Comparison of ENCODE assay signal across 13 cellular contexts in the genomic region with DNA sequence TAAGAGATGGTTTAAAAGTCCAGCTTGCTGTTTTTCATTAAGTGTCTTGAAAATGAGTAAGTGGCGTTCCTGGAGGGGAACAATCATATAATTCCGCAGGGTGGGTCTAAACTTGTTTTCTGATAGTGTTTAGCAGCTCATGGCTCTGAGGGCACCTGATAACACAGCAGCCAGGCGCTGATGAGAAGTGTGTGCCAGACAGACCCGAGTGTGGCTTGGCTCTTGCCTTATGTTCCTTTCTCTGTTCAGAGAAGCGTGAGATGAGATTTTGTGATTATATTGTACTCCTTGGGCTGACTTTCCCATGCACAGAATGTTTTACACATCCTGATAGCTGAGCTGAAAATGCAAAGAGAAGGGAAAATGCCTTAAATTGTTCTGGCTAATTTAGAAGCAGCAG.
A peak's percentile ranks its signal among the peaks of the same experiment; 100 is the strongest.
DNase-seq lines count a peak whose midpoint lies in the region; ATAC-seq, FAIRE-seq and TF ChIP-seq lines count a peak whose summit lies in the region.
"Had no signal": no experiment of that assay in that cellular context is flagged by ENCODE, and none has a peak within 500 bp of the region (broad histone marks: within the 10 kb centered on the region; RNA-seq: fewer than 3 reads in every experiment).

No MANE protein-coding gene starts in this region.

- peaks cover 66% of the 10 kb centered on the region for H4K20me1 ChIP-seq in astrocyte (ENCODE audit: insufficient read depth, low read length)

- H3K9me3 ChIP-seq in astrocyte (ENCODE audit: insufficient read depth, low read depth, low read length) (no peaks in the 10 kb centered on the region), left ventricle myocardium inferior (replicated peaks) (no peaks in the 10 kb centered on the region), gastrocnemius medialis (no peaks in the 10 kb centered on the region)
- H3K9me3 ChIP-seq: colonic mucosa had no signal

- H3K9ac ChIP-seq in astrocyte (ENCODE audit: low read length): peak overlapping the region; percentile 70

- no peak overlapping the region for H3K4me3 ChIP-seq in astrocyte (ENCODE audit: insufficient read depth, low read depth, low read length)
- H3K4me3 ChIP-seq in left ventricle myocardium inferior: no peak overlapping the region
- H3K4me3 ChIP-seq in gastrocnemius medialis: no peak overlapping the region
- H3K4me3 ChIP-seq: colonic mucosa, K562 had no signal

- H2AFZ ChIP-seq in astrocyte (ENCODE audit: low read depth, low read length): no peak overlapping the region

- H3K36me3 ChIP-seq in astrocyte (ENCODE audit: insufficient read depth, low read length) (peaks cover 48% of the 10 kb centered on the region), left ventricle myocardium inferior (no peaks in the 10 kb centered on the region), gastrocnemius medialis (no peaks in the 10 kb centered on the region)

- H3K27me3 ChIP-seq in astrocyte (ENCODE audit: insufficient read depth, low read length) (no peaks in the 10 kb centered on the region), left ventricle myocardium inferior (ENCODE audit: low read depth) (no peaks in the 10 kb centered on the region), gastrocnemius medialis (no peaks in the 10 kb centered on the region)
- H3K27me3 ChIP-seq: colonic mucosa had no signal

- H3K79me2 ChIP-seq in astrocyte (ENCODE audit: insufficient read depth, low read length): peaks cover 97% of the 10 kb centered on the region

- FAIRE-seq in astrocyte (lab: Jason Lieb, UNC) (no peak), GM12891 (lab: Jason Lieb, UNC) (no peak)
- FAIRE-seq: GM19239, K562 had no signal

- in situ Hi-C loops in gastrocnemius medialis (cut with MboI; ENCODE audit: low sequenced_read_pairs in 4 of 4): no loop called here

- H3K9me3 Mint-ChIP-seq in astrocyte (ENCODE audit: unreplicated experiment): no peaks in the 10 kb centered on the region
- H3K9me3 Mint-ChIP-seq: activated naive CD4-positive, alpha-beta T cell treated with anti-CD3 and anti-CD28 coated beads, Interleukin-2, amount 50 U/mL, for 72 hours had no signal

- peaks cover 62% of the 10 kb centered on the region for H3K4me1 Mint-ChIP-seq in astrocyte (ENCODE audit: low read depth, unreplicated experiment)

- H3K27ac ChIP-seq in astrocyte (ENCODE audit: low read depth, low read length) (peak overlapping the region; percentile 83), left ventricle myocardium inferior (replicated peaks) (peak overlapping the region; percentile 75), gastrocnemius medialis (peak overlapping the region; percentile 8 to 76 (median 55))
- H3K27ac ChIP-seq: colonic mucosa had no signal

- no peak for TF ChIP-seq POLR2A in gastrocnemius medialis (IDR thresholded peaks at IDR 0.05)
- TF ChIP-seq POLR2A in GM12891 (IDR thresholded peaks at IDR 0.05; ENCODE audit: low read depth, low read length): no peak

- H3K27me3 Mint-ChIP-seq in astrocyte (ENCODE audit: low read depth, unreplicated experiment): no peaks in the 10 kb centered on the region

- TF ChIP-seq CTCF in astrocyte (IDR thresholded peaks at IDR 0.05; ENCODE audit: insufficient read depth, low read depth, low read length) (no peak), left ventricle myocardium inferior (IDR thresholded peaks at IDR 0.05; ENCODE audit: borderline replicate concordance) (no peak), gastrocnemius medialis (IDR thresholded peaks at IDR 0.05 in 4 of 5, conservative IDR thresholded peaks at IDR 0.05 in 1 of 5) (no peak)

- DNase-seq in NCI-H69 (lab: John Stamatoyannopoulos, UW): peak; percentile 39
- DNase-seq in astrocyte (ENCODE audit: low read depth): no peak
- DNase-seq in left ventricle myocardium inferior: no peak
- no peak for DNase-seq in gastrocnemius medialis
- no peak for DNase-seq in GM12891 (ENCODE audit: insufficient read length, low spot score)
- DNase-seq in NCI-H774 (lab: John Stamatoyannopoulos, UW): no peak
- DNase-seq: colonic mucosa; SHP77 treated with DMSO at 0.1 percent for 48 hours; stimulated activated naive CD4-positive, alpha-beta T cell treated with Interleukin-2 at 50 U/mL for 16 hours had no signal

- intact Hi-C loops in left ventricle myocardium inferior (cut with micrococcal nuclease): no loop called here
- intact Hi-C loops in gastrocnemius medialis (cut with DNase I; ENCODE audit: low total_unique reads): no loop called here

- H3K27ac Mint-ChIP-seq in astrocyte (ENCODE audit: unreplicated experiment): peak overlapping the region; percentile 89
- H3K27ac Mint-ChIP-seq: activated naive CD4-positive, alpha-beta T cell treated with anti-CD3 and anti-CD28 coated beads, Interleukin-2, amount 50 U/mL, for 72 hours had no signal

- H3K4me1 ChIP-seq in astrocyte (ENCODE audit: insufficient read depth, low read length): peaks cover 34% of the 10 kb centered on the region
- H3K4me1 ChIP-seq in left ventricle myocardium inferior: peaks cover 45% of the 10 kb centered on the region
- H3K4me1 ChIP-seq in gastrocnemius medialis: peaks cover 22 to 41% of the 10 kb centered on the region in 2 donors
- H3K4me1 ChIP-seq: colonic mucosa had no signal

- H3K4me3 Mint-ChIP-seq in astrocyte (ENCODE audit: unreplicated experiment): peak overlapping the region; percentile 66

- peak overlapping the region; percentile 16 for H3K4me2 ChIP-seq in astrocyte (ENCODE audit: low read length)

- H3K36me3 Mint-ChIP-seq in astrocyte (ENCODE audit: low read depth, unreplicated experiment): peaks cover 42% of the 10 kb centered on the region
- H3K36me3 Mint-ChIP-seq: activated naive CD4-positive, alpha-beta T cell treated with anti-CD3 and anti-CD28 coated beads, Interleukin-2, amount 50 U/mL, for 72 hours had no signal

- peak; percentile 24 to 61 for ATAC-seq in gastrocnemius medialis
- no peak for ATAC-seq in HG03457 (IDR thresholded peaks at IDR 0.05; ENCODE audit: unreplicated experiment)
- ATAC-seq: activated naive CD4-positive, alpha-beta T cell treated with anti-CD3 and anti-CD28 coated beads, Interleukin-2, amount 50 U/mL, for 72 hours; K562 had no signal

TF ChIP-seq in GM12891, 5 proteins besides CTCF, POLR2A, EP300 and RAD21:
- TF ChIP-seq TAF1 (IDR thresholded peaks at IDR 0.05; ENCODE audit: low read depth, low read length) (no peak), SPI1 (IDR thresholded peaks at IDR 0.05; ENCODE audit: low read depth, low read length) (no peak), POLR2AphosphoS5 (IDR thresholded peaks at IDR 0.05; ENCODE audit: low read depth, low read length) (no peak), PAX5 (IDR thresholded peaks at IDR 0.05; ENCODE audit: insufficient read depth, low read length, severe bottlenecking) (no peak), POU2F2 (IDR thresholded peaks at IDR 0.05; ENCODE audit: low read depth, low read length) (no peak)
